Comparison of ENCODE assay signal across 8 cellular contexts in genomic region chr17:43846221-43846712, GRCh38. TPM values are rescaled to one million over a fixed set of nuclear protein-coding genes. Genes with fewer than 3 reads are reported as not detected.
DNase-seq lines count a peak whose midpoint lies in the region; ATAC-seq and TF ChIP-seq lines count a peak whose summit lies in the region.

No MANE protein-coding gene starts in this region.

- POLR2A ChIA-PET in activated CD4-positive, alpha-beta T cell treated with anti-CD3 and anti-CD28 coated beads for 36 hours (lab: Charles Lee) = interaction anchor here (0.6 to 0.8 kb wide), 2 partner anchors 164 to 664 kb away, joined by 3 to 5 read pairs; no protein-coding TSS in a partner anchor

- peaks cover 19% of the 10 kb centered on the region for H3K27me3 Mint-ChIP-seq in activated CD4-positive, alpha-beta T cell treated with anti-CD3 and anti-CD28 coated beads for 36 hours
- no peaks in the 10 kb centered on the region for H3K27me3 Mint-ChIP-seq in chondrocyte (ENCODE audit: low read depth)

- ATAC-seq in activated CD4-positive, alpha-beta T cell treated with anti-CD3 and anti-CD28 coated beads for 36 hours = peak; percentile 99
- no peak for ATAC-seq in HG02840 (IDR thresholded peaks at IDR 0.05; ENCODE audit: low FRiP score, unreplicated experiment)

- no peaks in the 10 kb centered on the region for H3K4me1 Mint-ChIP-seq in activated CD4-positive, alpha-beta T cell treated with anti-CD3 and anti-CD28 coated beads for 36 hours
- H3K4me1 Mint-ChIP-seq in chondrocyte (ENCODE audit: low read depth) = peaks cover 23% of the 10 kb centered on the region

- intact Hi-C loops in activated CD4-positive, alpha-beta T cell treated with anti-CD3 and anti-CD28 coated beads for 36 hours (cut with DNase I, micrococcal nuclease) = loop anchor here in 1 of 2 experiments (1.0 to 5.0 kb wide), 3 partner anchors 59 to 154 kb away; no protein-coding TSS in a partner anchor

- DNase-seq in AG09309 (ENCODE audit: low read depth) = no peak
- DNase-seq in GM19240 (ENCODE audit: insufficient read length, low spot score) = peak; percentile 88
- DNase-seq in NCI-H345 (lab: John Stamatoyannopoulos, UW) = peak; percentile 60
- peak; percentile 89 for DNase-seq in activated CD4-positive, alpha-beta T cell treated with anti-CD3 and anti-CD28 coated beads for 36 hours
- DNase-seq in chondrocyte (ENCODE audit: low spot score) = no peak
- DNase-seq in left kidney (ENCODE audit: low read depth, low spot score) = peak; percentile 87
- peak; percentile 82 for DNase-seq in stimulated activated CD4-positive, alpha-beta T cell treated with anti-CD3 and anti-CD28 coated beads, Interleukin-4, amount 100 ng/mL, for 24 hours

- H3K4me3 Mint-ChIP-seq in activated CD4-positive, alpha-beta T cell treated with anti-CD3 and anti-CD28 coated beads for 36 hours = no peak overlapping the region
- no peak overlapping the region for H3K4me3 Mint-ChIP-seq in chondrocyte (ENCODE audit: unreplicated experiment)

- no peak overlapping the region for H3K27ac Mint-ChIP-seq in activated CD4-positive, alpha-beta T cell treated with anti-CD3 and anti-CD28 coated beads for 36 hours
- peak overlapping the region; percentile 59 for H3K27ac Mint-ChIP-seq in chondrocyte (ENCODE audit: unreplicated experiment)

- no peaks in the 10 kb centered on the region for H3K36me3 Mint-ChIP-seq in activated CD4-positive, alpha-beta T cell treated with anti-CD3 and anti-CD28 coated beads for 36 hours (ENCODE audit: low read depth)
- H3K36me3 Mint-ChIP-seq in chondrocyte (ENCODE audit: low read depth) = no peaks in the 10 kb centered on the region

- H3K9me3 Mint-ChIP-seq in activated CD4-positive, alpha-beta T cell treated with anti-CD3 and anti-CD28 coated beads for 36 hours (ENCODE audit: low read depth) = no peaks in the 10 kb centered on the region
- H3K9me3 Mint-ChIP-seq in chondrocyte (ENCODE audit: low read depth) = no peaks in the 10 kb centered on the region

- CTCF ChIA-PET in activated CD4-positive, alpha-beta T cell treated with anti-CD3 and anti-CD28 coated beads for 36 hours (lab: Charles Lee) = interaction anchor here (0.6 to 2.7 kb wide), 31 partner anchors 8 to 813 kb away, joined by 3 to 17 read pairs (median 4); partner anchors contain the start of gene DUSP3

- H3K4me3 ChIP-seq in AG09309 (ENCODE audit: control insufficient read depth, low read depth, low read length) = no peak overlapping the region

- TF ChIP-seq CTCF in AG09309 (IDR thresholded peaks at IDR 0.05; ENCODE audit: control insufficient read depth, insufficient read depth, low read depth, low read length, missing control alignments) = peak; percentile 99
- TF ChIP-seq CTCF in chondrocyte (IDR thresholded peaks at IDR 0.05) = peak; percentile 96

RNA-seq across cellular contexts. Expression of gene CD300LG, which starts 0.7 kb away (rescaled TPM):
- total RNA-seq in activated CD4-positive, alpha-beta T cell treated with anti-CD3 and anti-CD28 coated beads for 36 hours = not detected
- 0.15 TPM in 1 of 3 replicates, not detected in the others for total RNA-seq in chondrocyte

RNA-seq across cellular contexts. Expression of gene MPP3, which starts 13.3 kb away (rescaled TPM):
- total RNA-seq in activated CD4-positive, alpha-beta T cell treated with anti-CD3 and anti-CD28 coated beads for 36 hours = under 1 TPM; 0.37 to 0.41 TPM
- 13.3 to 15.6 TPM (median 14.4 TPM) in 3 replicates for total RNA-seq in chondrocyte

Comparison
In these comparisons a context has a peak if more than half of its experiments do, and no peak if none do; other contexts are left out.
1. DNase-seq: peak in GM19240 (single experiment), NCI-H345 (single experiment), activated CD4-positive, alpha-beta T cell treated with anti-CD3 and anti-CD28 coated beads for 36 hours (single experiment), left kidney (single experiment) and stimulated activated CD4-positive, alpha-beta T cell treated with anti-CD3 and anti-CD28 coated beads, Interleukin-4, amount 100 ng/mL, for 24 hours (single experiment); none in AG09309 (single experiment) and chondrocyte (single experiment).
2. RNA of gene MPP3, which starts 13.3 kb away (total RNA-seq): 13.3 to 15.6 TPM in chondrocyte; 0.37 to 0.41 TPM in activated CD4-positive, alpha-beta T cell treated with anti-CD3 and anti-CD28 coated beads for 36 hours; every median in the first group is over 10 times any median in the second.